Comparison of ENCODE assay signal across 8 cellular contexts in genomic region chr1:3319874-3320245, GRCh38.
DNase-seq lines count a peak whose midpoint lies in the region; TF ChIP-seq lines count a peak whose summit lies in the region.

No MANE protein-coding gene starts in this region.

- H3K4me3 ChIP-seq in WI38 (ENCODE audit: low read depth, low read length) (no peak overlapping the region), sigmoid colon (no peak overlapping the region), vagina (no peak overlapping the region)

- H3K4me1 ChIP-seq in sigmoid colon (peaks cover 0 to 39% (median 34%) of the 10 kb centered on the region in 4 donors), vagina (peaks cover 18% of the 10 kb centered on the region)

- H3K9me3 ChIP-seq in sigmoid colon (no peaks in the 10 kb centered on the region), vagina (no peaks in the 10 kb centered on the region)

- no peak for TF ChIP-seq POLR2A in sigmoid colon (IDR thresholded peaks at IDR 0.05)
- no peak for TF ChIP-seq POLR2A in vagina (IDR thresholded peaks at IDR 0.05)

- TF ChIP-seq CTCF in WI38 (IDR thresholded peaks at IDR 0.05; ENCODE audit: low read depth, low read length) = peak; percentile 75
- peak in 3 of 4 experiments; percentile 61 to 75 (median 65) for TF ChIP-seq CTCF in sigmoid colon (IDR thresholded peaks at IDR 0.05)
- peak in 1 of 3 experiments; percentile 32 for TF ChIP-seq CTCF in vagina (IDR thresholded peaks at IDR 0.05)

- WGBS in sigmoid colon, 2 donors = 9 to 30% methylated on average over 4 of the region's 4 CpGs

- H3K27ac ChIP-seq in sigmoid colon (no peak overlapping the region), vagina (no peak overlapping the region)

- TF ChIP-seq EP300 in sigmoid colon (IDR thresholded peaks at IDR 0.05) = no peak

- peak; percentile 69 for DNase-seq in AG08395 (ENCODE audit: low spot score)
- DNase-seq in GM03348 (ENCODE audit: low spot score) = peak; percentile 78
- DNase-seq in NCI-H1436 treated with DMSO at 0.1 percent for 48 hours (lab: John Stamatoyannopoulos, UW) = peak; percentile 36
- peak; percentile 79 for DNase-seq in germinal center (ENCODE audit: low spot score)
- no peak for DNase-seq in sigmoid colon
- DNase-seq in GOT3 (lab: John Stamatoyannopoulos, UW) = no peak
- no peak for DNase-seq in vagina (ENCODE audit: extremely low spot score in 2 of 2)

- H3K27me3 ChIP-seq in sigmoid colon (peaks cover 5 to 20% (median 10%) of the 10 kb centered on the region in 3 donors), vagina (no peaks in the 10 kb centered on the region)

- H3K36me3 ChIP-seq in sigmoid colon (no peaks in the 10 kb centered on the region), vagina (no peaks in the 10 kb centered on the region)

- intact Hi-C loops in sigmoid colon (cut with DNase I) (loop anchor here (5.0 kb wide), 1 partner anchor 308 kb away; no protein-coding TSS in a partner anchor), vagina (cut with DNase I) (loop anchor here (10.0 kb wide), 1 partner anchor 245 kb away; no protein-coding TSS in a partner anchor)

Comparison
In these comparisons a context has a peak if more than half of its experiments do, and no peak if none do; other contexts are left out.
1. DNase-seq: peak in AG08395 (single experiment), GM03348 (single experiment), NCI-H1436 treated with DMSO at 0.1 percent for 48 hours (single experiment) and germinal center (single experiment); none in sigmoid colon (single experiment), GOT3 (single experiment) and vagina (0 of 2).